1 cellular context compared by ENCODE assay signal in genomic region chr5:150412319-150413175, GRCh38.
TF ChIP-seq lines count a peak whose summit lies in the region.

Gene CD74 (minus strand): TSS chr5:150412910. CDS start chr5:150412749, 161 bp downstream.

TF ChIP-seq in HepG2, 621 proteins besides CTCF, POLR2A, EP300 and RAD21 (continued from another document and continues in another):
- TF ChIP-seq, protein P1, sequence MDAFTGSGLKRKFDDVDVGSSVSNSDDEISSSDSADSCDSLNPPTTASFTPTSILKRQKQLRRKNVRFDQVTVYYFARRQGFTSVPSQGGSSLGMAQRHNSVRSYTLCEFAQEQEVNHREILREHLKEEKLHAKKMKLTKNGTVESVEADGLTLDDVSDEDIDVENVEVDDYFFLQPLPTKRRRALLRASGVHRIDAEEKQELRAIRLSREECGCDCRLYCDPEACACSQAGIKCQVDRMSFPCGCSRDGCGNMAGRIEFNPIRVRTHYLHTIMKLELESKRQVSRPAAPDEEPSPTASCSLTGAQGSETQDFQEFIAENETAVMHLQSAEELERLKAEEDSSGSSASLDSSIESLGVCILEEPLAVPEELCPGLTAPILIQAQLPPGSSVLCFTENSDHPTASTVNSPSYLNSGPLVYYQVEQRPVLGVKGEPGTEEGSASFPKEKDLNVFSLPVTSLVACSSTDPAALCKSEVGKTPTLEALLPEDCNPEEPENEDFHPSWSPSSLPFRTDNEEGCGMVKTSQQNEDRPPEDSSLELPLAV (CRISPR knock-in tag; conservative IDR thresholded peaks at IDR 0.05; ENCODE audit: low read depth): no peak
- peak; percentile 100 for TF ChIP-seq RFXANK (CRISPR knock-in tag; IDR thresholded peaks at IDR 0.05)
- 0 out of 2 replicates have a peak, but pooled peaks have one; percentile 16 for TF ChIP-seq TGIF2 (CRISPR knock-in tag; IDR thresholded peaks at IDR 0.05)
- TF ChIP-seq ZKSCAN8 (CRISPR knock-in tag; IDR thresholded peaks at IDR 0.05; ENCODE audit: borderline replicate concordance): no peak
- no peak for TF ChIP-seq HBP1 (CRISPR knock-in tag; IDR thresholded peaks at IDR 0.05; ENCODE audit: low read depth)
- TF ChIP-seq ARID5B (CRISPR knock-in tag; IDR thresholded peaks at IDR 0.05): peak; percentile 30; the same call in 1 of the 2 replicates
- TF ChIP-seq, protein P2, sequence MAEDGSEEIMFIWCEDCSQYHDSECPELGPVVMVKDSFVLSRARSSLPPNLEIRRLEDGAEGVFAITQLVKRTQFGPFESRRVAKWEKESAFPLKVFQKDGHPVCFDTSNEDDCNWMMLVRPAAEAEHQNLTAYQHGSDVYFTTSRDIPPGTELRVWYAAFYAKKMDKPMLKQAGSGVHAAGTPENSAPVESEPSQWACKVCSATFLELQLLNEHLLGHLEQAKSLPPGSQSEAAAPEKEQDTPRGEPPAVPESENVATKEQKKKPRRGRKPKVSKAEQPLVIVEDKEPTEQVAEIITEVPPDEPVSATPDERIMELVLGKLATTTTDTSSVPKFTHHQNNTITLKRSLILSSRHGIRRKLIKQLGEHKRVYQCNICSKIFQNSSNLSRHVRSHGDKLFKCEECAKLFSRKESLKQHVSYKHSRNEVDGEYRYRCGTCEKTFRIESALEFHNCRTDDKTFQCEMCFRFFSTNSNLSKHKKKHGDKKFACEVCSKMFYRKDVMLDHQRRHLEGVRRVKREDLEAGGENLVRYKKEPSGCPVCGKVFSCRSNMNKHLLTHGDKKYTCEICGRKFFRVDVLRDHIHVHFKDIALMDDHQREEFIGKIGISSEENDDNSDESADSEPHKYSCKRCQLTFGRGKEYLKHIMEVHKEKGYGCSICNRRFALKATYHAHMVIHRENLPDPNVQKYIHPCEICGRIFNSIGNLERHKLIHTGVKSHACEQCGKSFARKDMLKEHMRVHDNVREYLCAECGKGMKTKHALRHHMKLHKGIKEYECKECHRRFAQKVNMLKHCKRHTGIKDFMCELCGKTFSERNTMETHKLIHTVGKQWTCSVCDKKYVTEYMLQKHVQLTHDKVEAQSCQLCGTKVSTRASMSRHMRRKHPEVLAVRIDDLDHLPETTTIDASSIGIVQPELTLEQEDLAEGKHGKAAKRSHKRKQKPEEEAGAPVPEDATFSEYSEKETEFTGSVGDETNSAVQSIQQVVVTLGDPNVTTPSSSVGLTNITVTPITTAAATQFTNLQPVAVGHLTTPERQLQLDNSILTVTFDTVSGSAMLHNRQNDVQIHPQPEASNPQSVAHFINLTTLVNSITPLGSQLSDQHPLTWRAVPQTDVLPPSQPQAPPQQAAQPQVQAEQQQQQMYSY (CRISPR knock-in tag; IDR thresholded peaks at IDR 0.05): peak; percentile 93
- no peak for TF ChIP-seq ADNP (CRISPR knock-in tag; IDR thresholded peaks at IDR 0.05)
- TF ChIP-seq CCAR2 (optimal IDR thresholded peaks at IDR 0.05; ENCODE audit: low read depth, low read length): no peak
- 0 out of 2 replicates have a peak, but pooled peaks have one; percentile 28 for TF ChIP-seq KLF12 (CRISPR knock-in tag; IDR thresholded peaks at IDR 0.05; ENCODE audit: borderline replicate concordance)
- peak; percentile 7; the same call in 1 of the 2 replicates for TF ChIP-seq ZNF121 (CRISPR knock-in tag; IDR thresholded peaks at IDR 0.05)
- TF ChIP-seq, protein P3, sequence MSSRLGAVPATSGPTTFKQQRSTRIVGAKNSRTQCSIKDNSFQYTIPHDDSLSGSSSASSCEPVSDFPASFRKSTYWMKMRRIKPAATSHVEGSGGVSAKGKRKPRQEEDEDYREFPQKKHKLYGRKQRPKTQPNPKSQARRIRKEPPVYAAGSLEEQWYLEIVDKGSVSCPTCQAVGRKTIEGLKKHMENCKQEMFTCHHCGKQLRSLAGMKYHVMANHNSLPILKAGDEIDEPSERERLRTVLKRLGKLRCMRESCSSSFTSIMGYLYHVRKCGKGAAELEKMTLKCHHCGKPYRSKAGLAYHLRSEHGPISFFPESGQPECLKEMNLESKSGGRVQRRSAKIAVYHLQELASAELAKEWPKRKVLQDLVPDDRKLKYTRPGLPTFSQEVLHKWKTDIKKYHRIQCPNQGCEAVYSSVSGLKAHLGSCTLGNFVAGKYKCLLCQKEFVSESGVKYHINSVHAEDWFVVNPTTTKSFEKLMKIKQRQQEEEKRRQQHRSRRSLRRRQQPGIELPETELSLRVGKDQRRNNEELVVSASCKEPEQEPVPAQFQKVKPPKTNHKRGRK (CRISPR knock-in tag; IDR thresholded peaks at IDR 0.05): no peak
- peak; percentile 55; the same call in 1 of the 2 replicates for TF ChIP-seq PHF8 (CRISPR knock-in tag; IDR thresholded peaks at IDR 0.05)
- peak; percentile 33 for TF ChIP-seq HDAC2 (CRISPR knock-in tag; IDR thresholded peaks at IDR 0.05)
- TF ChIP-seq PITX1 (CRISPR knock-in tag; IDR thresholded peaks at IDR 0.05): peak; percentile 38; the same call in 1 of the 2 replicates
- TF ChIP-seq GABPB1 (CRISPR knock-in tag; IDR thresholded peaks at IDR 0.05): peak; percentile 49; the same call in 1 of the 2 replicates
- TF ChIP-seq SRSF9 (IDR thresholded peaks at IDR 0.05; ENCODE audit: borderline replicate concordance, insufficient read depth, low read depth, low read length, poor library complexity, severe bottlenecking): no peak
- TF ChIP-seq ZNF547 (CRISPR knock-in tag; IDR thresholded peaks at IDR 0.05): peak; percentile 68
- TF ChIP-seq XRCC5 (optimal IDR thresholded peaks at IDR 0.05; ENCODE audit: low read length): peak; percentile 66
- no peak for TF ChIP-seq LCORL (IDR thresholded peaks at IDR 0.05)
- TF ChIP-seq LCORL (CRISPR knock-in tag; IDR thresholded peaks at IDR 0.05): peak; percentile 66
- TF ChIP-seq, protein P4, sequence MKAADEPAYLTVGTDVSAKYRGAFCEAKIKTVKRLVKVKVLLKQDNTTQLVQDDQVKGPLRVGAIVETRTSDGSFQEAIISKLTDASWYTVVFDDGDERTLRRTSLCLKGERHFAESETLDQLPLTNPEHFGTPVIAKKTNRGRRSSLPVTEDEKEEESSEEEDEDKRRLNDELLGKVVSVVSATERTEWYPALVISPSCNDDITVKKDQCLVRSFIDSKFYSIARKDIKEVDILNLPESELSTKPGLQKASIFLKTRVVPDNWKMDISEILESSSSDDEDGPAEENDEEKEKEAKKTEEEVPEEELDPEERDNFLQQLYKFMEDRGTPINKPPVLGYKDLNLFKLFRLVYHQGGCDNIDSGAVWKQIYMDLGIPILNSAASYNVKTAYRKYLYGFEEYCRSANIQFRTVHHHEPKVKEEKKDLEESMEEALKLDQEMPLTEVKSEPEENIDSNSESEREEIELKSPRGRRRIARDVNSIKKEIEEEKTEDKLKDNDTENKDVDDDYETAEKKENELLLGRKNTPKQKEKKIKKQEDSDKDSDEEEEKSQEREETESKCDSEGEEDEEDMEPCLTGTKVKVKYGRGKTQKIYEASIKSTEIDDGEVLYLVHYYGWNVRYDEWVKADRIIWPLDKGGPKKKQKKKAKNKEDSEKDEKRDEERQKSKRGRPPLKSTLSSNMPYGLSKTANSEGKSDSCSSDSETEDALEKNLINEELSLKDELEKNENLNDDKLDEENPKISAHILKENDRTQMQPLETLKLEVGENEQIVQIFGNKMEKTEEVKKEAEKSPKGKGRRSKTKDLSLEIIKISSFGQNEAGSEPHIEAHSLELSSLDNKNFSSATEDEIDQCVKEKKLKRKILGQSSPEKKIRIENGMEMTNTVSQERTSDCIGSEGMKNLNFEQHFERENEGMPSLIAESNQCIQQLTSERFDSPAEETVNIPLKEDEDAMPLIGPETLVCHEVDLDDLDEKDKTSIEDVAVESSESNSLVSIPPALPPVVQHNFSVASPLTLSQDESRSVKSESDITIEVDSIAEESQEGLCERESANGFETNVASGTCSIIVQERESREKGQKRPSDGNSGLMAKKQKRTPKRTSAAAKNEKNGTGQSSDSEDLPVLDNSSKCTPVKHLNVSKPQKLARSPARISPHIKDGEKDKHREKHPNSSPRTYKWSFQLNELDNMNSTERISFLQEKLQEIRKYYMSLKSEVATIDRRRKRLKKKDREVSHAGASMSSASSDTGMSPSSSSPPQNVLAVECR (CRISPR knock-in tag; IDR thresholded peaks at IDR 0.05; ENCODE audit: borderline replicate concordance): peak; percentile 58; the same call in 1 of the 2 replicates
- peak; percentile 78; the same call in 1 of the 2 replicates for TF ChIP-seq MTF1 (CRISPR knock-in tag; IDR thresholded peaks at IDR 0.05)
- no peak for TF ChIP-seq IKZF5 (CRISPR knock-in tag; IDR thresholded peaks at IDR 0.05)
- no peak for TF ChIP-seq AHR (CRISPR knock-in tag; IDR thresholded peaks at IDR 0.05)
- TF ChIP-seq DBP (CRISPR knock-in tag; IDR thresholded peaks at IDR 0.05; ENCODE audit: not compliant biosample characterization): no peak
- peak; percentile 57; the same call in 1 of the 2 replicates for TF ChIP-seq ZBTB42 (CRISPR knock-in tag; IDR thresholded peaks at IDR 0.05)
- no peak for TF ChIP-seq ZNF550 (CRISPR knock-in tag; IDR thresholded peaks at IDR 0.05; ENCODE audit: borderline replicate concordance)
- TF ChIP-seq ZBTB1 (CRISPR knock-in tag; IDR thresholded peaks at IDR 0.05; ENCODE audit: borderline replicate concordance): no peak
- TF ChIP-seq CREM (IDR thresholded peaks at IDR 0.05): peak; percentile 91
- TF ChIP-seq CREM (CRISPR knock-in tag; IDR thresholded peaks at IDR 0.05): no peak
- TF ChIP-seq SALL1 (CRISPR knock-in tag; IDR thresholded peaks at IDR 0.05): peak; percentile 37; the same call in 1 of the 2 replicates
- peak; percentile 69; the same call in 1 of the 2 replicates for TF ChIP-seq ZBTB7B (CRISPR knock-in tag; IDR thresholded peaks at IDR 0.05)
- 0 out of 2 replicates have a peak, but pooled peaks have one; percentile 30 for TF ChIP-seq ZNF546 (CRISPR knock-in tag; conservative IDR thresholded peaks at IDR 0.05)
- TF ChIP-seq SMARCC2 (IDR thresholded peaks at IDR 0.05): no peak
- TF ChIP-seq, protein P5, sequence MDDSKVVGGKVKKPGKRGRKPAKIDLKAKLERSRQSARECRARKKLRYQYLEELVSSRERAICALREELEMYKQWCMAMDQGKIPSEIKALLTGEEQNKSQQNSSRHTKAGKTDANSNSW (CRISPR knock-in tag; IDR thresholded peaks at IDR 0.05; ENCODE audit: borderline replicate concordance): no peak; the same call in 1 of the 2 replicates
- no peak for TF ChIP-seq PRMT3 (CRISPR knock-in tag; IDR thresholded peaks at IDR 0.05; ENCODE audit: borderline replicate concordance, low read depth)
- no peak for TF ChIP-seq FOXO1 (CRISPR knock-in tag; IDR thresholded peaks at IDR 0.05)
- no peak for TF ChIP-seq SOX6 (IDR thresholded peaks at IDR 0.05)
- peak; percentile 65 for TF ChIP-seq SOX6 (CRISPR knock-in tag; IDR thresholded peaks at IDR 0.05)
- peak; percentile 77; the same call in 1 of the 2 replicates for TF ChIP-seq ZFP90 (CRISPR knock-in tag; IDR thresholded peaks at IDR 0.05; ENCODE audit: borderline replicate concordance)
- peak; percentile 94 for TF ChIP-seq SRSF1 (optimal IDR thresholded peaks at IDR 0.05; ENCODE audit: low read depth, low read length)
- TF ChIP-seq ZNF10 (CRISPR knock-in tag; IDR thresholded peaks at IDR 0.05; ENCODE audit: borderline replicate concordance, low read depth): no peak
- TF ChIP-seq KLF11 (CRISPR knock-in tag; IDR thresholded peaks at IDR 0.05): no peak
- no peak for TF ChIP-seq AKAP8 (CRISPR knock-in tag; IDR thresholded peaks at IDR 0.05)
